Comparison of ENCODE assay signal across 24 cellular contexts in genomic region chr9:126853667-126854066, GRCh38. TPM values are rescaled to one million over a fixed set of nuclear protein-coding genes. Genes with fewer than 3 reads are reported as not detected.
DNase-seq lines count a peak whose midpoint lies in the region; ATAC-seq, FAIRE-seq and TF ChIP-seq lines count a peak whose summit lies in the region.
"Had no signal": no experiment of that assay in that cellular context is flagged by ENCODE, and none has a peak within 500 bp of the region (broad histone marks: within the 10 kb centered on the region; RNA-seq: fewer than 3 reads in every experiment).

No MANE protein-coding gene starts in this region.

- H4K8ac ChIP-seq in IMR-90 (ENCODE audit: low read depth in 2 of 2, low read length in 2 of 2): no peak overlapping the region

- no peaks in the 10 kb centered on the region for H3K9me3 ChIP-seq in IMR-90 (ENCODE audit: control insufficient read depth, insufficient read depth, low read length)
- H3K9me3 ChIP-seq in HepG2 (ENCODE audit: low read length): no peaks in the 10 kb centered on the region
- H3K9me3 ChIP-seq: gastroesophageal sphincter, mucosa of descending colon, spleen, uterus had no signal

- no peak overlapping the region for H3K14ac ChIP-seq in IMR-90 (replicated peaks; ENCODE audit: low read depth, low read length)

- TF ChIP-seq CTCF in IMR-90 (conservative IDR thresholded peaks at IDR 0.05; ENCODE audit: low read depth, low read length): no peak
- TF ChIP-seq CTCF in bronchial epithelial cell (IDR thresholded peaks at IDR 0.05; ENCODE audit: insufficient read depth, low read length, severe bottlenecking): no peak
- TF ChIP-seq CTCF in HepG2 (CRISPR knock-in tag; IDR thresholded peaks at IDR 0.05): no peak

- H3K27me3 ChIP-seq in IMR-90 (ENCODE audit: control insufficient read depth, insufficient read depth, low read length) (peaks cover 52% of the 10 kb centered on the region), bronchial epithelial cell (ENCODE audit: control insufficient read depth, insufficient read depth, low read length) (peaks cover 3% of the 10 kb centered on the region), HepG2 (ENCODE audit: control insufficient read depth in 1 of 2, insufficient read depth in 2 of 2, low read length in 2 of 2) (peaks cover 0 to 9% of the 10 kb centered on the region in 2 experiments; a peak in 2 of 5 replicates)
- H3K27me3 ChIP-seq: uterus had no signal

- ATAC-seq in IMR-90 (ENCODE audit: low read depth) (peak; percentile 73), HG02938 (IDR thresholded peaks at IDR 0.05; ENCODE audit: unreplicated experiment) (no peak), GM21576 (IDR thresholded peaks at IDR 0.05; ENCODE audit: unreplicated experiment) (no peak), HepG2 (no peak)
- ATAC-seq: activated CD8-positive, alpha-beta T cell treated with anti-CD3 and anti-CD28 coated beads for 36 hours; activated T-cell treated with anti-CD3 and anti-CD28 coated beads, Interleukin-2, amount 50 U/mL, for 4 hours; CD8-positive, alpha-beta T cell; gastroesophageal sphincter; mucosa of descending colon; T-helper 17 cell had no signal

- no CpG with 5 or more reads among the region's 5 CpGs for WGBS in IMR-90 (ENCODE audit: extremely low coverage in 2 of 2, insufficient read length in 1 of 2), 2 experiments
- 20% methylated on average over 5 of the region's 5 CpGs for whole genome bisulfite sequencing in HepG2 (ENCODE audit: low lambda C conversion rate)

- peak; percentile 34 for DNase-seq in AG08396 (ENCODE audit: low spot score)
- peak; percentile 71 for DNase-seq in IMR-90
- peak; percentile 77 for DNase-seq in bronchial epithelial cell (ENCODE audit: low read depth)
- DNase-seq in kidney tubule cell (ENCODE audit: low spot score): peak; percentile 76
- DNase-seq in A172 (ENCODE audit: low spot score): no peak
- DNase-seq in HepG2 (ENCODE audit: low spot score): no peak
- DNase-seq: activated CD8-positive, alpha-beta T cell treated with anti-CD3 and anti-CD28 coated beads for 36 hours; activated T-cell treated with anti-CD3 and anti-CD28 coated beads, Interleukin-2, amount 50 U/mL, for 4 hours; CD8-positive, alpha-beta T cell; cortex of kidney; DMS53; mucosa of descending colon; NCI-H1105; NCI-H2107; NCI-H526 treated with DMSO at 0.1 percent for 48 hours; SIG-M5; spleen; T-helper 17 cell; uterus; WERI-Rb-1 had no signal

- no peak overlapping the region for H2AK9ac ChIP-seq in IMR-90 (replicated peaks; ENCODE audit: low read depth, low read length, poor library complexity)

- TF ChIP-seq EP300 in HepG2 (IDR thresholded peaks at IDR 0.05; ENCODE audit: low read depth in 2 of 2, low read length in 2 of 2) (no peak), HepG2 (CRISPR knock-in tag; IDR thresholded peaks at IDR 0.05; ENCODE audit: borderline replicate concordance) (no peak)

- H2BK5ac ChIP-seq in IMR-90 (ENCODE audit: low read depth, low read length, poor library complexity, severe bottlenecking): no peak overlapping the region

- H3K9ac ChIP-seq in IMR-90 (ENCODE audit: low read depth, low read length): no peak overlapping the region
- H3K9ac ChIP-seq in HepG2 (ENCODE audit: insufficient read depth, low read depth, low read length): no peak overlapping the region

- FAIRE-seq in bronchial epithelial cell (lab: Jason Lieb, UNC) (no peak), HepG2 (lab: Jason Lieb, UNC) (no peak)
- FAIRE-seq: endothelial cell of umbilical vein had no signal

- H2AFZ ChIP-seq in IMR-90 (replicated peaks; ENCODE audit: low read length, poor library complexity) (no peak overlapping the region), HepG2 (ENCODE audit: low read length) (no peak overlapping the region)

- no peak overlapping the region for H3K4ac ChIP-seq in IMR-90 (ENCODE audit: low read depth, low read length)

- intact Hi-C loops in IMR-90 (cut with micrococcal nuclease): no loop called here
- intact Hi-C loops in HepG2 (cut with micrococcal nuclease; ENCODE audit: unreplicated experiment): no loop called here

- H3K18ac ChIP-seq in IMR-90 (ENCODE audit: low read depth, low read length): no peak overlapping the region

- no peaks in the 10 kb centered on the region for H3K79me2 ChIP-seq in HepG2 (ENCODE audit: insufficient read depth, low read length)

- dilution Hi-C loops in IMR-90 (cut with HindIII; ENCODE audit: low sequenced_read_pairs, unreplicated experiment): no loop called here

- no peak overlapping the region for H2BK20ac ChIP-seq in IMR-90 (ENCODE audit: low read depth, low read length)

- POLR2A ChIA-PET in IMR-90 (lab: Charles Lee; ENCODE audit: unreplicated experiment) (no interaction called here), HepG2 (lab: Yijun Ruan, JAX) (no interaction called here)

- H3K79me1 ChIP-seq in IMR-90 (ENCODE audit: low read depth in 1 of 2, low read length in 2 of 2): no peaks in the 10 kb centered on the region

- no peak overlapping the region for H2BK15ac ChIP-seq in IMR-90 (ENCODE audit: low read depth, low read length)

- H3K36me3 ChIP-seq in IMR-90 (ENCODE audit: control insufficient read depth, insufficient read depth, low read length): no peaks in the 10 kb centered on the region
- no peaks in the 10 kb centered on the region for H3K36me3 ChIP-seq in bronchial epithelial cell (ENCODE audit: control insufficient read depth, insufficient read depth, low read length)
- H3K36me3 ChIP-seq in HepG2 (replicated peaks in 1 of 2; ENCODE audit: control insufficient read depth in 1 of 2, insufficient read depth in 2 of 2, low read length in 2 of 2): no peaks in the 10 kb centered on the region
- H3K36me3 ChIP-seq: gastroesophageal sphincter, spleen, uterus, WERI-Rb-1 had no signal

- CTCF ChIA-PET in IMR-90 (lab: Yijun Ruan, JAX) (no interaction called here), HepG2 (lab: Yijun Ruan, JAX; ENCODE audit: low intra/inter-chr PET ratio, low total read pairs) (no interaction called here)

- H4K5ac ChIP-seq in IMR-90 (ENCODE audit: low read depth, low read length): no peak overlapping the region

- H4K91ac ChIP-seq in IMR-90 (ENCODE audit: insufficient read depth, low read depth, low read length): no peak overlapping the region

- H3K4me3 ChIP-seq in IMR-90 (ENCODE audit: insufficient read depth, low read depth, low read length): no peak overlapping the region
- no peak overlapping the region for H3K4me3 ChIP-seq in bronchial epithelial cell (ENCODE audit: low read depth, low read length)
- no peak overlapping the region for H3K4me3 ChIP-seq in HepG2 (replicated peaks in 1 of 3; ENCODE audit: insufficient read depth in 1 of 3, low read depth in 2 of 3, low read length in 3 of 3)
- H3K4me3 ChIP-seq: gastroesophageal sphincter, mucosa of descending colon, spleen, uterus had no signal

- no peak overlapping the region for H3K4me2 ChIP-seq in IMR-90 (ENCODE audit: low read depth, low read length)
- no peak overlapping the region for H3K4me2 ChIP-seq in HepG2 (ENCODE audit: low read depth, low read length)

- no TSS peak for BruUV-seq in IMR-90 (replicated peaks; lab: Mats Ljungman, UMichigan)
- no TSS peak for BruUV-seq in HepG2 (replicated peaks; lab: Mats Ljungman, UMichigan)

- no peak for TF ChIP-seq RAD21 in IMR-90 (IDR thresholded peaks at IDR 0.05; ENCODE audit: low read length)
- TF ChIP-seq RAD21 in HepG2 (CRISPR knock-in tag; IDR thresholded peaks at IDR 0.05): no peak

- no peak overlapping the region for H3K23ac ChIP-seq in IMR-90 (ENCODE audit: low read depth, low read length)

- H3K27ac ChIP-seq in IMR-90 (ENCODE audit: insufficient read depth, low read length) (no peak overlapping the region), HepG2 (ENCODE audit: extremely low read length, insufficient read depth, low read length) (no peak overlapping the region)
- H3K27ac ChIP-seq: gastroesophageal sphincter, spleen, uterus, WERI-Rb-1 had no signal

- H4K20me1 ChIP-seq in IMR-90 (ENCODE audit: insufficient read depth, low read length) (no peaks in the 10 kb centered on the region), HepG2 (ENCODE audit: insufficient read depth, low read length) (no peaks in the 10 kb centered on the region)

- H3K56ac ChIP-seq in IMR-90 (ENCODE audit: extremely low read depth, insufficient read depth, low read length): no peak overlapping the region

- H2BK120ac ChIP-seq in IMR-90 (ENCODE audit: low read depth, low read length): no peak overlapping the region

- in situ Hi-C loops in IMR-90 (cut with MboI; ENCODE audit: low sequenced_read_pairs) (no loop called here), HepG2 (cut with HindIII; ENCODE audit: extremely low pct_ligation_motif_present, low pct_unique_long_range_greater_than_20kb) (no loop called here)

- TF ChIP-seq POLR2A in IMR-90 (IDR thresholded peaks at IDR 0.05; ENCODE audit: low read depth, low read length) (no peak), HepG2 (IDR thresholded peaks at IDR 0.05; ENCODE audit: insufficient read depth in 1 of 2, low read depth in 2 of 2, low read length in 2 of 2) (no peak)

- no peak overlapping the region for H2AK5ac ChIP-seq in IMR-90 (ENCODE audit: low read depth, low read length)

- H3K4me1 ChIP-seq in IMR-90 (ENCODE audit: control insufficient read depth, insufficient read depth, low read length) (no peaks in the 10 kb centered on the region), HepG2 (ENCODE audit: insufficient read depth, low read length) (peaks cover 30% of the 10 kb centered on the region)
- H3K4me1 ChIP-seq: gastroesophageal sphincter, spleen, uterus had no signal

- no peaks in the 10 kb centered on the region for H3K9me1 ChIP-seq in IMR-90 (ENCODE audit: insufficient read depth, low read length)

RNA-seq across cellular contexts. Expression of gene ZBTB34, which starts 6.8 kb away (rescaled TPM):
- total RNA-seq in IMR-90 (2012; rRNA removed) (2.7 and 3.9 TPM in 2 replicates), bronchial epithelial cell (5.9 and 6.6 TPM in 2 replicates), HepG2 (2016; rRNA removed; fragmentation: Illumina TruSeq; extraction: Trizol) (5.9 and 10.2 TPM in 2 replicates)
- polyA plus RNA-seq in IMR-90 (2012; rRNA removed) (2.8 and 3.1 TPM in 2 replicates), HepG2 (2011; rRNA removed) (8.1 and 8.7 TPM in 2 replicates)
- polyA plus RNA-seq in IMR-90 (2012; cell fraction: cytosol; rRNA removed): 1.1 and 1.8 TPM in 2 replicates
- 2.1 and 6.2 TPM in 2 replicates for polyA plus RNA-seq in IMR-90 (2012; cell fraction: nucleus; rRNA removed; ENCODE audit: low replicate concordance)
- total RNA-seq in A172 (2014; rRNA removed; shearing (Covaris generic)): 5.0 and 5.5 TPM in 2 replicates
- 0.53 and 0.61 TPM in 2 replicates for total RNA-seq in HepG2 (2016; cell fraction: cytosol; rRNA removed; fragmentation: Illumina TruSeq; extraction: Trizol; ENCODE audit: low read depth)
- 5.8 and 9.1 TPM in 2 replicates for total RNA-seq in HepG2 (2016; cell fraction: insoluble cytoplasmic fraction; rRNA removed; fragmentation: Illumina TruSeq; extraction: Trizol)
- 3.1 and 3.2 TPM in 2 replicates for total RNA-seq in HepG2 (2016; cell fraction: membrane; rRNA removed; fragmentation: Illumina TruSeq; extraction: Trizol)
- 6.8 and 7.5 TPM in 2 replicates for total RNA-seq in HepG2 (2016; cell fraction: nucleus; rRNA removed; fragmentation: Illumina TruSeq; extraction: Trizol)
- polyA plus RNA-seq in HepG2 (2011; cell fraction: cytosol; rRNA removed): 4.2 and 6.5 TPM in 2 replicates
- polyA plus RNA-seq in HepG2 (2011; cell fraction: nucleus; rRNA removed): 6.5 and 7.0 TPM in 2 replicates
- 4.7 and 4.8 TPM in 2 replicates for polyA plus RNA-seq in HepG2 (2012)
- 0.17 TPM in 2 replicates for polyA plus RNA-seq in HepG2 (2016; cell fraction: cytosol; fragmentation: Illumina TruSeq; extraction: Trizol; ENCODE audit: low read depth)
- polyA plus RNA-seq in HepG2 (2016; cell fraction: insoluble cytoplasmic fraction; fragmentation: Illumina TruSeq; extraction: Trizol; ENCODE audit: low read depth): 5.3 and 5.7 TPM in 2 replicates
- 0.92 and 0.98 TPM in 2 replicates for polyA plus RNA-seq in HepG2 (2016; cell fraction: membrane; fragmentation: Illumina TruSeq; extraction: Trizol; ENCODE audit: low read depth)
- 7.7 and 8.1 TPM in 2 replicates for polyA plus RNA-seq in HepG2 (2016; cell fraction: nucleus; fragmentation: Illumina TruSeq; extraction: Trizol; ENCODE audit: insufficient read depth, low read depth)
- polyA minus RNA-seq in HepG2 (2011; rRNA and poly(A)+ RNA removed; ENCODE audit: low replicate concordance): 12.3 and 20.4 TPM in 2 replicates
- polyA minus RNA-seq in HepG2 (2011; cell fraction: cytosol; rRNA and poly(A)+ RNA removed): 7.8 and 9.6 TPM in 2 replicates
- 12.1 and 15.7 TPM in 2 replicates for polyA minus RNA-seq in HepG2 (2011; cell fraction: nucleus; rRNA and poly(A)+ RNA removed)

RNA-seq across cellular contexts. Expression of gene ZBTB43, which starts 48.8 kb away (rescaled TPM):
- total RNA-seq in IMR-90 (2012; rRNA removed) (12.2 and 15.1 TPM in 2 replicates), bronchial epithelial cell (12.8 and 21.9 TPM in 2 replicates), HepG2 (2016; rRNA removed; fragmentation: Illumina TruSeq; extraction: Trizol) (7.1 and 12.0 TPM in 2 replicates)
- polyA plus RNA-seq in IMR-90 (2012; rRNA removed) (4.1 and 4.5 TPM in 2 replicates), HepG2 (2011; rRNA removed) (6.9 and 31.4 TPM in 2 replicates)
- 1.6 and 2.2 TPM in 2 replicates for polyA plus RNA-seq in IMR-90 (2012; cell fraction: cytosol; rRNA removed)
- polyA plus RNA-seq in IMR-90 (2012; cell fraction: nucleus; rRNA removed; ENCODE audit: low replicate concordance): 3.0 and 7.5 TPM in 2 replicates
- 13.3 and 15.0 TPM in 2 replicates for total RNA-seq in A172 (2014; rRNA removed; shearing (Covaris generic))
- 0.51 and 0.71 TPM in 2 replicates for total RNA-seq in HepG2 (2016; cell fraction: cytosol; rRNA removed; fragmentation: Illumina TruSeq; extraction: Trizol; ENCODE audit: low read depth)
- total RNA-seq in HepG2 (2016; cell fraction: insoluble cytoplasmic fraction; rRNA removed; fragmentation: Illumina TruSeq; extraction: Trizol): 10.2 and 10.7 TPM in 2 replicates
- total RNA-seq in HepG2 (2016; cell fraction: membrane; rRNA removed; fragmentation: Illumina TruSeq; extraction: Trizol): 2.3 and 3.3 TPM in 2 replicates
- total RNA-seq in HepG2 (2016; cell fraction: nucleus; rRNA removed; fragmentation: Illumina TruSeq; extraction: Trizol): 7.2 and 11.1 TPM in 2 replicates
- 3.4 and 4.4 TPM in 2 replicates for polyA plus RNA-seq in HepG2 (2011; cell fraction: cytosol; rRNA removed)
- polyA plus RNA-seq in HepG2 (2011; cell fraction: nucleus; rRNA removed): 6.3 and 6.5 TPM in 2 replicates
- polyA plus RNA-seq in HepG2 (2012): 4.7 and 5.8 TPM in 2 replicates
- polyA plus RNA-seq in HepG2 (2016; cell fraction: cytosol; fragmentation: Illumina TruSeq; extraction: Trizol; ENCODE audit: low read depth): 0.08 and 0.10 TPM in 2 replicates
- polyA plus RNA-seq in HepG2 (2016; cell fraction: insoluble cytoplasmic fraction; fragmentation: Illumina TruSeq; extraction: Trizol; ENCODE audit: low read depth): 4.9 and 6.7 TPM in 2 replicates
- 0.66 and 0.76 TPM in 2 replicates for polyA plus RNA-seq in HepG2 (2016; cell fraction: membrane; fragmentation: Illumina TruSeq; extraction: Trizol; ENCODE audit: low read depth)
- polyA plus RNA-seq in HepG2 (2016; cell fraction: nucleus; fragmentation: Illumina TruSeq; extraction: Trizol; ENCODE audit: insufficient read depth, low read depth): 10.4 and 12.2 TPM in 2 replicates
- 9.9 and 46.2 TPM in 2 replicates for polyA minus RNA-seq in HepG2 (2011; rRNA and poly(A)+ RNA removed; ENCODE audit: low replicate concordance)
- 4.0 and 10.6 TPM in 2 replicates for polyA minus RNA-seq in HepG2 (2011; cell fraction: cytosol; rRNA and poly(A)+ RNA removed)
- 7.5 and 9.6 TPM in 2 replicates for polyA minus RNA-seq in HepG2 (2011; cell fraction: nucleus; rRNA and poly(A)+ RNA removed)

Comparison
In these comparisons a context has a peak if more than half of its experiments do, and no peak if none do; other contexts are left out.
1. DNase-seq: peak in AG08396 (single experiment), IMR-90 (single experiment), bronchial epithelial cell (single experiment) and kidney tubule cell (single experiment); none in A172 (single experiment) and HepG2 (single experiment).